ENCODE assay signal across 7 cellular contexts in the genomic region with DNA sequence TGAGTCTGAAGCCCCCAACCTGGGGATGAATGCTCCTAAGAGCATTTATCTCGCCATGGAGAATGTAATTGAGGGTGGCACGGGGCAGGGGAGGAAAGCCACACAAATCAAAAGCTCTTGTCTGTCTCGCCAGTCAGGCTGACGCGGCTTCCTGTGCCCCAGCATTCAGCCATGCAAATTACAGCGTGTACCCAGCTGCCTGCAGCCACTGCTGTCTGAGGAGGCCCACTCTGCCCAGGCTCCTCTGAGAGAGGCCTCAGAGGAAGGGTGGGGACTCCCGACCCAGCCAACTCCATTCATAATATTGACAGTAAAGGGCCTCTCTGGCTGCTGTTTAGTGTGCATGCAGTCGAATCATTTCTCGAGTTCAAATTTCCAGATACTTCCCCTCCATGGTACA. TPM values are rescaled to one million over a fixed set of nuclear protein-coding genes. Genes with fewer than 3 reads are reported as not detected.
DNase-seq lines count a peak whose midpoint lies in the region; ATAC-seq and TF ChIP-seq lines count a peak whose summit lies in the region.

No MANE protein-coding gene starts in this region.

- no peak for TF ChIP-seq CTCF in neural crest cell (conservative IDR thresholded peaks at IDR 0.05)

- H3K4me1 Mint-ChIP-seq in neural crest cell: peaks cover 85% of the 10 kb centered on the region

- peak overlapping the region; percentile 83 for H3K27ac Mint-ChIP-seq in neural crest cell (ENCODE audit: unreplicated experiment)

- ATAC-seq in GM18868 (IDR thresholded peaks at IDR 0.05; ENCODE audit: unreplicated experiment) (peak; percentile 80), HG03025 (IDR thresholded peaks at IDR 0.05; ENCODE audit: low FRiP score, unreplicated experiment) (peak; percentile 64)

- peak; percentile 59 for DNase-seq in NCI-H510A treated with DMSO at 0.1 percent for 48 hours (lab: John Stamatoyannopoulos, UW)
- DNase-seq in activated CD8-positive, alpha-beta memory T cell treated with anti-CD3 and anti-CD28 coated beads for 4 hours (ENCODE audit: low read depth in 2 of 2): peak; percentile 50 to 53
- DNase-seq in epithelial cell of prostate (ENCODE audit: low read depth, low spot score): no peak
- no peak for DNase-seq in neural crest cell (ENCODE audit: low read depth, low spot score)
- peak; percentile 77 for DNase-seq in ureter (ENCODE audit: low spot score)

- H3K27me3 Mint-ChIP-seq in neural crest cell (ENCODE audit: low read depth): peaks cover 3% of the 10 kb centered on the region

- H3K36me3 Mint-ChIP-seq in neural crest cell (ENCODE audit: low read depth): no peaks in the 10 kb centered on the region

- peak overlapping the region; percentile 56 for H3K4me3 Mint-ChIP-seq in neural crest cell

- H3K9me3 Mint-ChIP-seq in neural crest cell: no peaks in the 10 kb centered on the region

- peak overlapping the region; percentile 63 for H3K27ac ChIP-seq in epithelial cell of prostate

RNA-seq across cellular contexts. Expression of a gene that starts 22.0 kb away (rescaled TPM):
- total RNA-seq in neural crest cell (1.8 and 2.0 TPM in 2 replicates), ureter (23.2 TPM)

Comparison
In these comparisons a context has a peak if more than half of its experiments do, and no peak if none do; other contexts are left out.
1. DNase-seq: peak in NCI-H510A treated with DMSO at 0.1 percent for 48 hours (single experiment), activated CD8-positive, alpha-beta memory T cell treated with anti-CD3 and anti-CD28 coated beads for 4 hours (2 of 2) and ureter (single experiment); none in epithelial cell of prostate (single experiment) and neural crest cell (single experiment).